In genomic region chr11:538431-539051, GRCh38 we compare ENCODE assay signal across 1 cellular context.
TF ChIP-seq lines count a peak whose summit lies in the region.

No MANE protein-coding gene starts in this region.

TF ChIP-seq in HepG2, 621 proteins besides CTCF, POLR2A, EP300 and RAD21 (continued from another document and continues in another):
- TF ChIP-seq ZBTB40 (IDR thresholded peaks at IDR 0.05) (no peak), ZBTB40 (CRISPR knock-in tag; IDR thresholded peaks at IDR 0.05) (peak; percentile 78; the same call in 1 of the 2 replicates), ZNF335 (CRISPR knock-in tag; IDR thresholded peaks at IDR 0.05) (0 out of 2 replicates have a peak, but pooled peaks have one; percentile 53), ZNF256 (CRISPR knock-in tag; conservative IDR thresholded peaks at IDR 0.05) (0 out of 2 replicates have a peak, but pooled peaks have one; percentile 29), GABPB1 (CRISPR knock-in tag; IDR thresholded peaks at IDR 0.05) (peak; percentile 40; the same call in 1 of the 2 replicates), HES4 (CRISPR knock-in tag; IDR thresholded peaks at IDR 0.05; ENCODE audit: borderline replicate concordance) (0 out of 2 replicates have a peak, but pooled peaks have one; percentile 55), HOXA9 (CRISPR knock-in tag; IDR thresholded peaks at IDR 0.05; ENCODE audit: borderline replicate concordance) (0 out of 2 replicates have a peak, but pooled peaks have one; percentile 31), ZNF44 (CRISPR knock-in tag; IDR thresholded peaks at IDR 0.05) (no peak), RARA (CRISPR knock-in tag; IDR thresholded peaks at IDR 0.05) (0 out of 2 replicates have a peak, but pooled peaks have one; percentile 14), TBX2 (CRISPR knock-in tag; IDR thresholded peaks at IDR 0.05; ENCODE audit: borderline replicate concordance) (peak; percentile 41; the same call in 1 of the 2 replicates), FOXA3 (CRISPR knock-in tag; IDR thresholded peaks at IDR 0.05) (peak; percentile 17; the same call in 1 of the 2 replicates), MAZ (IDR thresholded peaks at IDR 0.05; ENCODE audit: borderline replicate concordance, low read depth, low read length) (no peak), MAZ (CRISPR knock-in tag; IDR thresholded peaks at IDR 0.05; ENCODE audit: low read depth) (peak; percentile 40; the same call in 1 of the 2 replicates), SRSF4 (IDR thresholded peaks at IDR 0.05; ENCODE audit: low read depth, low read length, poor library complexity, severe bottlenecking) (no peak), HOXA3 (CRISPR knock-in tag; IDR thresholded peaks at IDR 0.05) (0 out of 2 replicates have a peak, but pooled peaks have one; percentile 18), PATZ1 (CRISPR knock-in tag; IDR thresholded peaks at IDR 0.05) (no peak), SALL2 (CRISPR knock-in tag; IDR thresholded peaks at IDR 0.05) (no peak), ZFY (CRISPR knock-in tag; IDR thresholded peaks at IDR 0.05) (peak; percentile 38; the same call in 1 of the 2 replicates), BRD4 (CRISPR knock-in tag; IDR thresholded peaks at IDR 0.05) (no peak), SRY (CRISPR knock-in tag; IDR thresholded peaks at IDR 0.05) (0 out of 2 replicates have a peak, but pooled peaks have one; percentile 59), DMTF1 (CRISPR knock-in tag; IDR thresholded peaks at IDR 0.05) (0 out of 2 replicates have a peak, but pooled peaks have one; percentile 50), THAP11 (CRISPR knock-in tag; IDR thresholded peaks at IDR 0.05) (no peak), PITX1 (CRISPR knock-in tag; IDR thresholded peaks at IDR 0.05) (no peak; the same call in 1 of the 2 replicates), AHR (CRISPR knock-in tag; IDR thresholded peaks at IDR 0.05) (0 out of 2 replicates have a peak, but pooled peaks have one; percentile 54), ZNF446 (CRISPR knock-in tag; IDR thresholded peaks at IDR 0.05) (no peak), ZNF883 (CRISPR knock-in tag; IDR thresholded peaks at IDR 0.05; ENCODE audit: not compliant biosample characterization) (peak; percentile 76), RNF219 (CRISPR knock-in tag; IDR thresholded peaks at IDR 0.05) (no peak), MNT (IDR thresholded peaks at IDR 0.05) (peak; percentile 87), MYC (CRISPR knock-in tag; IDR thresholded peaks at IDR 0.05; ENCODE audit: borderline replicate concordance) (peak; percentile 49; the same call in 1 of the 2 replicates), ZNF580 (CRISPR knock-in tag; IDR thresholded peaks at IDR 0.05; ENCODE audit: borderline replicate concordance, low read depth) (no peak), RXRA (CRISPR knock-in tag; IDR thresholded peaks at IDR 0.05) (0 out of 2 replicates have a peak, but pooled peaks have one; percentile 12), KLF16 (CRISPR knock-in tag; IDR thresholded peaks at IDR 0.05) (peak in 1 of 2 experiments; percentile 62; a peak in 1 of 4 replicates), ZNF569 (CRISPR knock-in tag; IDR thresholded peaks at IDR 0.05; ENCODE audit: borderline replicate concordance) (no peak)
- TF ChIP-seq, protein P1, sequence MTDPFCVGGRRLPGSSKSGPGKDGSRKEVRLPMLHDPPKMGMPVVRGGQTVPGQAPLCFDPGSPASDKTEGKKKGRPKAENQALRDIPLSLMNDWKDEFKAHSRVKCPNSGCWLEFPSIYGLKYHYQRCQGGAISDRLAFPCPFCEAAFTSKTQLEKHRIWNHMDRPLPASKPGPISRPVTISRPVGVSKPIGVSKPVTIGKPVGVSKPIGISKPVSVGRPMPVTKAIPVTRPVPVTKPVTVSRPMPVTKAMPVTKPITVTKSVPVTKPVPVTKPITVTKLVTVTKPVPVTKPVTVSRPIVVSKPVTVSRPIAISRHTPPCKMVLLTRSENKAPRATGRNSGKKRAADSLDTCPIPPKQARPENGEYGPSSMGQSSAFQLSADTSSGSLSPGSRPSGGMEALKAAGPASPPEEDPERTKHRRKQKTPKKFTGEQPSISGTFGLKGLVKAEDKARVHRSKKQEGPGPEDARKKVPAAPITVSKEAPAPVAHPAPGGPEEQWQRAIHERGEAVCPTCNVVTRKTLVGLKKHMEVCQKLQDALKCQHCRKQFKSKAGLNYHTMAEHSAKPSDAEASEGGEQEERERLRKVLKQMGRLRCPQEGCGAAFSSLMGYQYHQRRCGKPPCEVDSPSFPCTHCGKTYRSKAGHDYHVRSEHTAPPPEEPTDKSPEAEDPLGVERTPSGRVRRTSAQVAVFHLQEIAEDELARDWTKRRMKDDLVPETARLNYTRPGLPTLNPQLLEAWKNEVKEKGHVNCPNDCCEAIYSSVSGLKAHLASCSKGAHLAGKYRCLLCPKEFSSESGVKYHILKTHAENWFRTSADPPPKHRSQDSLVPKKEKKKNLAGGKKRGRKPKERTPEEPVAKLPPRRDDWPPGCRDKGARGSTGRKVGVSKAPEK (CRISPR knock-in tag; IDR thresholded peaks at IDR 0.05; ENCODE audit: borderline replicate concordance) = no peak
- TF ChIP-seq, protein P2, sequence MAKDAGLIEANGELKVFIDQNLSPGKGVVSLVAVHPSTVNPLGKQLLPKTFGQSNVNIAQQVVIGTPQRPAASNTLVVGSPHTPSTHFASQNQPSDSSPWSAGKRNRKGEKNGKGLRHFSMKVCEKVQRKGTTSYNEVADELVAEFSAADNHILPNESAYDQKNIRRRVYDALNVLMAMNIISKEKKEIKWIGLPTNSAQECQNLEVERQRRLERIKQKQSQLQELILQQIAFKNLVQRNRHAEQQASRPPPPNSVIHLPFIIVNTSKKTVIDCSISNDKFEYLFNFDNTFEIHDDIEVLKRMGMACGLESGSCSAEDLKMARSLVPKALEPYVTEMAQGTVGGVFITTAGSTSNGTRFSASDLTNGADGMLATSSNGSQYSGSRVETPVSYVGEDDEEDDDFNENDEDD (CRISPR knock-in tag; IDR thresholded peaks at IDR 0.05; ENCODE audit: borderline replicate concordance) = peak; percentile 76; the same call in 1 of the 2 replicates
